10 cellular contexts compared by ENCODE assay signal in the genomic region with DNA sequence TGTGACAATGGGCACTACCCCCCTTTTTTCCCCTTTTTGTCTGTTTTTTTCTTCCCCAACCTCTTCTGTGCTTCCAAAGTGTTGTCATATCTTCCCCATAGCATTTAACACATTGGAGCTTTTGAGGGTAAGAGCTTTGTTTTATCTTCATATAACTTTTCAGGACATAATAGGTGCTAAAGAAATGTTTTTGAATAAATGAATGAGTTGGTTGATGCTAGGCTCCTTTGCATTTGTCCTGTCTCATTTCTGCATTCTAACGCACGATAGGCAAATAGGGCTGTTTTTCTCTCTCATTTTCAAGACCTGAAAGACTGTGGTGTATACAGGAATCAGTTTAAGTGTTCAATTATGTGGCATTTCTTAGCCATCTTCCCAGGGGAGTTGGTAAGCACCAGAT. TPM values are rescaled to one million over a fixed set of nuclear protein-coding genes. Genes with fewer than 3 reads are reported as not detected.
DNase-seq lines count a peak whose midpoint lies in the region; ATAC-seq and TF ChIP-seq lines count a peak whose summit lies in the region.
"Had no signal": no experiment of that assay in that cellular context is flagged by ENCODE, and none has a peak within 500 bp of the region (broad histone marks: within the 10 kb centered on the region; RNA-seq: fewer than 3 reads in every experiment).

No MANE protein-coding gene starts in this region.

- no peaks in the 10 kb centered on the region for H3K27me3 Mint-ChIP-seq in activated T-cell treated with anti-CD3 and anti-CD28 coated beads, Interleukin-2, amount 50 U/mL, for 72 hours (ENCODE audit: low read depth)

- no peaks in the 10 kb centered on the region for H3K9me3 Mint-ChIP-seq in activated T-cell treated with anti-CD3 and anti-CD28 coated beads, Interleukin-2, amount 50 U/mL, for 72 hours

- H3K4me3 ChIP-seq in WERI-Rb-1 (ENCODE audit: low read depth, low read length) (peak overlapping the region; percentile 77; the same call in 1 of the 2 replicates), iPS-15b (ENCODE audit: low read depth, low read length) (peak overlapping the region; percentile 89), stomach smooth muscle (ENCODE audit: low read length in 2 of 2) (peak overlapping the region; percentile 86 to 92)

- peak overlapping the region; percentile 92 for H3K27ac Mint-ChIP-seq in activated T-cell treated with anti-CD3 and anti-CD28 coated beads, Interleukin-2, amount 50 U/mL, for 72 hours

- H3K36me3 Mint-ChIP-seq in activated T-cell treated with anti-CD3 and anti-CD28 coated beads, Interleukin-2, amount 50 U/mL, for 72 hours (ENCODE audit: insufficient read depth in 2 of 2), result peaks cover 6 to 16% of the 10 kb centered on the region in 2 donors

- peaks cover 22% of the 10 kb centered on the region for H3K36me3 ChIP-seq in WERI-Rb-1
- no peaks in the 10 kb centered on the region for H3K36me3 ChIP-seq in iPS-15b (ENCODE audit: control insufficient read depth, insufficient read depth, low read length)
- peaks cover 4 to 10% of the 10 kb centered on the region in 2 donors for H3K36me3 ChIP-seq in stomach smooth muscle (ENCODE audit: control insufficient read depth in 2 of 2, insufficient read depth in 2 of 2, low read length in 2 of 2)

- H3K4me1 Mint-ChIP-seq in activated T-cell treated with anti-CD3 and anti-CD28 coated beads, Interleukin-2, amount 50 U/mL, for 72 hours (ENCODE audit: low read depth), result peaks cover 76% of the 10 kb centered on the region

- no peak for ATAC-seq in activated T-cell treated with anti-CD3 and anti-CD28 coated beads, Interleukin-2, amount 50 U/mL, for 72 hours (replicated peaks in 1 of 2)
- ATAC-seq in GM21423 (IDR thresholded peaks at IDR 0.05; ENCODE audit: unreplicated experiment), result no peak

- H3K9me3 ChIP-seq in WERI-Rb-1 (ENCODE audit: severe bottlenecking) (no peaks in the 10 kb centered on the region), iPS-15b (ENCODE audit: control insufficient read depth, insufficient read depth, low read length) (no peaks in the 10 kb centered on the region), stomach smooth muscle (ENCODE audit: control insufficient read depth in 2 of 2, low read length in 2 of 2) (no peaks in the 10 kb centered on the region)
- H3K9me3 ChIP-seq: SJSA1, stomach had no signal

- peak overlapping the region; percentile 94 to 96 for H3K4me3 Mint-ChIP-seq in activated T-cell treated with anti-CD3 and anti-CD28 coated beads, Interleukin-2, amount 50 U/mL, for 72 hours

- DNase-seq in activated T-cell treated with anti-CD3 and anti-CD28 coated beads, Interleukin-2, amount 50 U/mL, for 72 hours, result no peak
- DNase-seq in activated T-cell treated with anti-CD3 and anti-CD28 coated beads for 4 hours (no peak), WERI-Rb-1 (no peak), SIG-M5 (lab: John Stamatoyannopoulos, UW) (no peak)
- DNase-seq in activated CD4-positive, alpha-beta T cell treated with anti-CD3 and anti-CD28 coated beads for 4 hours, result no peak
- DNase-seq: stomach had no signal

- H3K4me1 ChIP-seq in iPS-15b (ENCODE audit: control insufficient read depth, insufficient read depth, low read length), result peaks cover 2% of the 10 kb centered on the region
- peaks cover 31% of the 10 kb centered on the region for H3K4me1 ChIP-seq in stomach smooth muscle (ENCODE audit: control insufficient read depth, insufficient read depth, low read length)

- H3K9ac ChIP-seq in iPS-15b (ENCODE audit: low read depth, low read length) (no peak overlapping the region), stomach smooth muscle (ENCODE audit: low read length in 2 of 2) (no peak overlapping the region)

- H3K27me3 ChIP-seq in WERI-Rb-1 (ENCODE audit: insufficient read depth, low read depth, severe bottlenecking), result no peaks in the 10 kb centered on the region
- no peaks in the 10 kb centered on the region for H3K27me3 ChIP-seq in iPS-15b (ENCODE audit: control insufficient read depth, insufficient read depth, low read length)
- no peaks in the 10 kb centered on the region for H3K27me3 ChIP-seq in stomach smooth muscle (ENCODE audit: control insufficient read depth in 1 of 2, insufficient read depth in 2 of 2, low read length in 2 of 2)
- H3K27me3 ChIP-seq: SJSA1, stomach had no signal

- no peak for TF ChIP-seq CTCF in WERI-Rb-1 (IDR thresholded peaks at IDR 0.05; ENCODE audit: low read depth, low read length)

- H3K27ac ChIP-seq in WERI-Rb-1, result no peak overlapping the region; the same call in 1 of the 2 replicates
- H3K27ac ChIP-seq in stomach smooth muscle (ENCODE audit: low read length), result no peak overlapping the region

RNA-seq across cellular contexts. Expression of gene COPS7B, which starts 0.8 kb away (rescaled TPM):
- 10 to 100 TPM; 44.6 to 54.5 TPM for total RNA-seq in activated T-cell treated with anti-CD3 and anti-CD28 coated beads, Interleukin-2, amount 50 U/mL, for 72 hours

RNA-seq across cellular contexts. Expression of gene PDE6D, which starts 4.3 kb away (rescaled TPM):
- 10 to 100 TPM; 37.8 to 45.0 TPM for total RNA-seq in activated T-cell treated with anti-CD3 and anti-CD28 coated beads, Interleukin-2, amount 50 U/mL, for 72 hours
